In the genomic region with DNA sequence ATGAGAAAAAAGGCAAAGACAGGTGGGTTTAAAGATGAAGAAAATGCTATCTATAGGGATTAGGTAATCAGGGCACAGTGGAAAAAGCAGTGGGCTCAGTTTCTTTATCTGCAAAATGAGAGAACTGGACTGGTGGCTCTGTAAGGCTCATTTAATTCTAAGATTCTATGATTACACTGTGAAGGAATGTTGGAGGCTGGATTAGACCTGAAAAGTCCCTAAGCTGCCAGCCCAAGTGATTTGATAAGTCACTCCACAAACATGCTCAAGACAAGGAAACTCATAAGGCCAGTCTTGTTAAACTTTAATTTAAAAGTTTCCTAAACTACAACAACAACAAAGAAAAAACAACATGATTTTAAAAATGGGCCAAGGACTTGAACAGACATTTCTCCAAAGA, we compare ENCODE assay signal across 11 cellular contexts.
DNase-seq lines count a peak whose midpoint lies in the region; ATAC-seq and TF ChIP-seq lines count a peak whose summit lies in the region.
"Had no signal": no experiment of that assay in that cellular context is flagged by ENCODE, and none has a peak within 500 bp of the region (broad histone marks: within the 10 kb centered on the region; RNA-seq: fewer than 3 reads in every experiment).

No MANE protein-coding gene starts in this region.

- no peak for TF ChIP-seq EP300 in transverse colon (IDR thresholded peaks at IDR 0.05; ENCODE audit: low read depth)

- H3K27me3 ChIP-seq in brain microvascular endothelial cell (replicated peaks) (no peaks in the 10 kb centered on the region), kidney epithelial cell (ENCODE audit: control insufficient read depth, insufficient read depth, low read length) (no peaks in the 10 kb centered on the region), transverse colon (no peaks in the 10 kb centered on the region)
- H3K27me3 ChIP-seq: cardiac muscle cell had no signal

- H3K36me3 ChIP-seq in brain microvascular endothelial cell (replicated peaks), result peaks cover 14% of the 10 kb centered on the region
- no peaks in the 10 kb centered on the region for H3K36me3 ChIP-seq in kidney epithelial cell (ENCODE audit: control insufficient read depth, insufficient read depth, low read length)
- peaks cover 0 to 21% (median 6%) of the 10 kb centered on the region in 4 donors for H3K36me3 ChIP-seq in transverse colon

- peak overlapping the region; percentile 71 for H3K4me3 Mint-ChIP-seq in HFFc6
- H3K4me3 Mint-ChIP-seq: activated CD4-positive, alpha-beta T cell treated with anti-CD3 and anti-CD28 coated beads, Interleukin-2, amount 10 ng/mL, durations not matched to agents 24 days and 14 days had no signal

- H3K4me3 ChIP-seq in brain microvascular endothelial cell (ENCODE audit: low read depth, low read length) (no peak overlapping the region), kidney epithelial cell (ENCODE audit: low read depth, low read length) (no peak overlapping the region), transverse colon (no peak overlapping the region)
- H3K4me3 ChIP-seq: cardiac muscle cell had no signal

- peaks cover 46% of the 10 kb centered on the region for H3K36me3 Mint-ChIP-seq in HFFc6 (ENCODE audit: low read depth)

- intact Hi-C loops in transverse colon (cut with DNase I; ENCODE audit: low total_unique reads), result no loop called here

- DNase-seq in HFFc6 (peak; percentile 91), brain microvascular endothelial cell (peak; percentile 88), kidney epithelial cell (ENCODE audit: low read depth) (peak; percentile 93), transverse colon (no peak)
- no peak for DNase-seq in activated CD8-positive, alpha-beta memory T cell treated with anti-CD3 and anti-CD28 coated beads, Interleukin-2, amount 50 U/mL, for 4 hours
- DNase-seq in activated CD4-positive, CD25-positive, alpha-beta regulatory T cell treated with anti-CD3 and anti-CD28 coated beads, Interleukin-2, amount 50 U/mL, for 72 hours, result no peak
- DNase-seq: activated CD4-positive, alpha-beta T cell treated with anti-CD3 and anti-CD28 coated beads, Interleukin-2, amount 10 ng/mL, durations not matched to agents 24 days and 14 days; NCI-H1092 treated with DMSO at 0.1 percent for 48 hours had no signal

- peaks cover 0 to 10% (median 6%) of the 10 kb centered on the region in 4 donors for H3K4me1 ChIP-seq in transverse colon

- H3K27ac Mint-ChIP-seq in HFFc6, result peak overlapping the region; percentile 93
- H3K27ac Mint-ChIP-seq: activated CD4-positive, alpha-beta T cell treated with anti-CD3 and anti-CD28 coated beads, Interleukin-2, amount 10 ng/mL, durations not matched to agents 24 days and 14 days had no signal

- peak overlapping the region; percentile 99 for H3K27ac ChIP-seq in brain microvascular endothelial cell
- H3K27ac ChIP-seq in transverse colon, result peak overlapping the region; percentile 59 to 80 (median 72)
- H3K27ac ChIP-seq: cardiac muscle cell had no signal

- no peaks in the 10 kb centered on the region for H3K9me3 Mint-ChIP-seq in HFFc6
- H3K9me3 Mint-ChIP-seq: activated CD4-positive, alpha-beta T cell treated with anti-CD3 and anti-CD28 coated beads, Interleukin-2, amount 10 ng/mL, durations not matched to agents 24 days and 14 days had no signal

- H3K27me3 Mint-ChIP-seq in HFFc6 (ENCODE audit: insufficient read depth), result no peaks in the 10 kb centered on the region
- H3K27me3 Mint-ChIP-seq: activated CD4-positive, alpha-beta T cell treated with anti-CD3 and anti-CD28 coated beads, Interleukin-2, amount 10 ng/mL, durations not matched to agents 24 days and 14 days had no signal

- ATAC-seq in GM21786 (IDR thresholded peaks at IDR 0.05; ENCODE audit: unreplicated experiment), result no peak
- ATAC-seq in HG03457 (IDR thresholded peaks at IDR 0.05; ENCODE audit: unreplicated experiment), result no peak

- in situ Hi-C loops in brain microvascular endothelial cell (cut with HindIII; ENCODE audit: low pct_ligation_motif_present, low sequenced_read_pairs) (loop anchor here (25.0 kb wide), 1 partner anchor 191 kb away; no protein-coding TSS in a partner anchor), transverse colon (cut with MboI; ENCODE audit: low pct_ligation_motif_present in 1 of 4, low pct_unique_long_range_greater_than_20kb in 1 of 4, low sequenced_read_pairs in 3 of 4) (loop anchor here in 2 of 4 donors (25.0 kb wide), 1 partner anchor 166 kb away; no protein-coding TSS in a partner anchor)

- no peak for TF ChIP-seq CTCF in HFFc6 (IDR thresholded peaks at IDR 0.05)
- no peak for TF ChIP-seq CTCF in brain microvascular endothelial cell (IDR thresholded peaks at IDR 0.05; ENCODE audit: low read depth, low read length, missing control alignments)
- no peak for TF ChIP-seq CTCF in kidney epithelial cell (IDR thresholded peaks at IDR 0.05; ENCODE audit: insufficient read depth, low read length, poor library complexity, severe bottlenecking)
- TF ChIP-seq CTCF in transverse colon (IDR thresholded peaks at IDR 0.05), result no peak

- no peak for TF ChIP-seq POLR2A in transverse colon (IDR thresholded peaks at IDR 0.05)

- peaks cover 67% of the 10 kb centered on the region for H3K4me1 Mint-ChIP-seq in HFFc6 (ENCODE audit: low read depth)

- no peaks in the 10 kb centered on the region for H3K9me3 ChIP-seq in transverse colon

Comparison
In these comparisons a context has a peak if more than half of its experiments do, and no peak if none do; other contexts are left out.
1. DNase-seq: peak in HFFc6 (single experiment), brain microvascular endothelial cell (single experiment) and kidney epithelial cell (single experiment); none in transverse colon (single experiment), activated CD8-positive, alpha-beta memory T cell treated with anti-CD3 and anti-CD28 coated beads, Interleukin-2, amount 50 U/mL, for 4 hours (single experiment) and activated CD4-positive, CD25-positive, alpha-beta regulatory T cell treated with anti-CD3 and anti-CD28 coated beads, Interleukin-2, amount 50 U/mL, for 72 hours (single experiment).